Comparison of ENCODE assay signal across 13 cellular contexts in genomic region chr6:3421763-3422456, GRCh38. TPM values are rescaled to one million over a fixed set of nuclear protein-coding genes. Genes with fewer than 3 reads are reported as not detected.
DNase-seq lines count a peak whose midpoint lies in the region; ATAC-seq, FAIRE-seq and TF ChIP-seq lines count a peak whose summit lies in the region.
"Had no signal": no experiment of that assay in that cellular context is flagged by ENCODE, and none has a peak within 500 bp of the region (broad histone marks: within the 10 kb centered on the region; RNA-seq: fewer than 3 reads in every experiment).

No MANE protein-coding gene starts in this region.

- peaks cover 1 to 4% (median 1%) of the 10 kb centered on the region in 3 donors for H3K4me1 Mint-ChIP-seq in T-cell

- no peak for TF ChIP-seq CTCF in fibroblast of pulmonary artery (IDR thresholded peaks at IDR 0.05; ENCODE audit: low read length, missing control alignments)
- no peak for TF ChIP-seq CTCF in tibial artery (IDR thresholded peaks at IDR 0.05)

- POLR2A ChIA-PET in T-cell (lab: Charles Lee): no interaction called here

- no peaks in the 10 kb centered on the region for H3K36me3 ChIP-seq in tibial artery
- H3K36me3 ChIP-seq: cardiac muscle cell, thoracic aorta had no signal

- H3K27me3 ChIP-seq in tibial artery: peaks cover 0 to under 1% of the 10 kb centered on the region in 2 donors

- H3K27me3 Mint-ChIP-seq in T-cell: peaks cover 0 to 4% of the 10 kb centered on the region in 2 donors

- peak; percentile 94 for FAIRE-seq in H54 (lab: Jason Lieb, UNC)
- FAIRE-seq: GM18507 had no signal

- no peak for TF ChIP-seq POLR2A in H54 (IDR thresholded peaks at IDR 0.05; ENCODE audit: low read depth, low read length)

- CTCF ChIA-PET in T-cell (lab: Charles Lee): interaction anchor here in 1 of 2 donors (0.6 kb wide), 1 partner anchor 132 kb away, joined by 6 read pairs; no protein-coding TSS in a partner anchor

- H3K4me3 ChIP-seq in fibroblast of pulmonary artery (replicated peaks; ENCODE audit: low read depth, low read length) (no peak overlapping the region), tibial artery (no peak overlapping the region)
- H3K4me3 ChIP-seq: cardiac muscle cell, thoracic aorta had no signal

- no peak overlapping the region for H3K4me3 Mint-ChIP-seq in T-cell
- H3K4me3 Mint-ChIP-seq: T-helper 17 cell had no signal

- H3K27ac Mint-ChIP-seq in T-cell: no peak overlapping the region
- H3K27ac Mint-ChIP-seq: T-helper 17 cell had no signal

- no peaks in the 10 kb centered on the region for H3K9me3 Mint-ChIP-seq in T-cell

- no peaks in the 10 kb centered on the region for H3K9me3 ChIP-seq in tibial artery
- H3K9me3 ChIP-seq: thoracic aorta had no signal

- H3K36me3 Mint-ChIP-seq in T-cell: no peaks in the 10 kb centered on the region

- no peaks in the 10 kb centered on the region for H3K4me1 ChIP-seq in tibial artery

- H3K27ac ChIP-seq in tibial artery: no peak overlapping the region
- H3K27ac ChIP-seq: cardiac muscle cell, thoracic aorta had no signal

- peak; percentile 51 for DNase-seq in H54 (ENCODE audit: insufficient read length, low spot score)
- DNase-seq in amniotic epithelial cell (ENCODE audit: low read depth): peak; percentile 41
- peak; percentile 81 for DNase-seq in fibroblast of pulmonary artery (ENCODE audit: low read depth)
- DNase-seq in renal cortical epithelial cell (ENCODE audit: low read depth): peak; percentile 29
- no peak for DNase-seq in GF-D8 (lab: John Stamatoyannopoulos, UW)
- DNase-seq in T-cell: no peak
- DNase-seq in tibial artery: no peak
- DNase-seq: Calu3, T-helper 17 cell had no signal

- no peak for ATAC-seq in T-cell (replicated peaks in 1 of 4)
- no peak for ATAC-seq in GM21737 (IDR thresholded peaks at IDR 0.05; ENCODE audit: unreplicated experiment)
- ATAC-seq: T-helper 17 cell had no signal

- intact Hi-C loops in tibial artery (cut with DNase I; ENCODE audit: low total_unique reads): no loop called here

RNA-seq across cellular contexts. Expression of gene SLC22A23, which starts 34.9 kb away (rescaled TPM):
- total RNA-seq in renal cortical epithelial cell (0.35 and 2.4 TPM in 2 replicates), T-cell (10 to 100 TPM in 3 of 5 donors, 1 to 10 TPM in 2; 6.2 to 14.8 (median 12.1) TPM)

Comparison
In these comparisons a context has a peak if more than half of its experiments do, and no peak if none do; other contexts are left out.
1. DNase-seq: peak in H54 (single experiment), amniotic epithelial cell (single experiment), fibroblast of pulmonary artery (single experiment) and renal cortical epithelial cell (single experiment); none in GF-D8 (single experiment), T-cell (0 of 34) and tibial artery (0 of 2).